8 cellular contexts compared by ENCODE assay signal in genomic region chr7:116180302-116180701, GRCh38. TPM values are rescaled to one million over a fixed set of nuclear protein-coding genes. Genes with fewer than 3 reads are reported as not detected.
DNase-seq lines count a peak whose midpoint lies in the region; ATAC-seq and TF ChIP-seq lines count a peak whose summit lies in the region.

No MANE protein-coding gene starts in this region.

- H3K9me3 ChIP-seq in PC-3 (ENCODE audit: low read length), result no peaks in the 10 kb centered on the region
- H3K9me3 ChIP-seq in right lobe of liver, result no peaks in the 10 kb centered on the region

- CTCF ChIA-PET in PC-3 (lab: Charles Lee), result interaction anchor here (0.6 to 1.2 kb wide), 13 partner anchors 15 to 630 kb away, joined by 3 to 16 read pairs (median 5); partner anchors contain the start of gene TES

- no peak overlapping the region for H3K27ac Mint-ChIP-seq in central memory CD8-positive, alpha-beta T cell (ENCODE audit: low read depth)

- no peaks in the 10 kb centered on the region for H3K9me2 ChIP-seq in PC-3 (replicated peaks; ENCODE audit: low read length)

- no peaks in the 10 kb centered on the region for H3K36me3 Mint-ChIP-seq in central memory CD8-positive, alpha-beta T cell (ENCODE audit: insufficient read depth)

- H3K27me3 ChIP-seq in PC-3 (ENCODE audit: low read length) (no peaks in the 10 kb centered on the region), right lobe of liver (no peaks in the 10 kb centered on the region)

- TF ChIP-seq CTCF in PC-3 (conservative IDR thresholded peaks at IDR 0.05; ENCODE audit: low read depth, low read length) (peak; percentile 86), right lobe of liver (IDR thresholded peaks at IDR 0.05) (peak; percentile 68 to 82 (median 76))

- intact Hi-C loops in PC-3 (cut with micrococcal nuclease), result loop anchor here (1.0 kb wide), 3 partner anchors 31 to 56 kb away; no protein-coding TSS in a partner anchor
- intact Hi-C loops in right lobe of liver (cut with DNase I), result loop anchor here (5.0 kb wide), 1 partner anchor 57 kb away; no protein-coding TSS in a partner anchor

- no peak overlapping the region for H3K9ac ChIP-seq in PC-3 (ENCODE audit: low read length)

- peak; percentile 68 for ATAC-seq in GM19324 (IDR thresholded peaks at IDR 0.05; ENCODE audit: low FRiP score, unreplicated experiment)
- peak; percentile 69 for ATAC-seq in HG03196 (IDR thresholded peaks at IDR 0.05; ENCODE audit: unreplicated experiment)
- peak; percentile 76 for ATAC-seq in PC-3
- ATAC-seq in central memory CD8-positive, alpha-beta T cell (replicated peaks; ENCODE audit: extremely low read depth, poor library complexity, severe bottlenecking), result peak; percentile 46
- peak; percentile 72 to 85 (median 77) for ATAC-seq in right lobe of liver

- 29% methylated on average over 2 of the region's 2 CpGs for WGBS in right lobe of liver (ENCODE audit: insufficient coverage, low coverage, low lambda C conversion rate, missing lambda C conversion rate)

- no peaks in the 10 kb centered on the region for H3F3A ChIP-seq in PC-3 (ENCODE audit: low read length, unreplicated experiment)

- no peak overlapping the region for H2AFZ ChIP-seq in PC-3 (ENCODE audit: low read length)

- TF ChIP-seq POLR2A in right lobe of liver (IDR thresholded peaks at IDR 0.05), result no peak

- H3K79me2 ChIP-seq in PC-3 (ENCODE audit: low read length), result no peaks in the 10 kb centered on the region

- no peak overlapping the region for H3K4me3 Mint-ChIP-seq in central memory CD8-positive, alpha-beta T cell

- H3K36me3 ChIP-seq in PC-3 (ENCODE audit: low read depth, low read length) (no peaks in the 10 kb centered on the region; the same call in 1 of the 2 replicates), right lobe of liver (no peaks in the 10 kb centered on the region)

- H3K4me1 Mint-ChIP-seq in central memory CD8-positive, alpha-beta T cell, result peaks cover 7% of the 10 kb centered on the region

- POLR2A ChIA-PET in PC-3 (lab: Charles Lee; ENCODE audit: unreplicated experiment), result interaction anchor here (1.1 kb wide), 1 partner anchor 31 kb away, joined by 9 read pairs; the partner anchor contains the start of gene TES

- no peak overlapping the region for H3K4me3 ChIP-seq in PC-3 (ENCODE audit: low read length)
- no peak overlapping the region for H3K4me3 ChIP-seq in right lobe of liver

- H3K9me3 Mint-ChIP-seq in central memory CD8-positive, alpha-beta T cell, result no peaks in the 10 kb centered on the region

- no TSS peak for BruUV-seq in PC-3 (replicated peaks; lab: Mats Ljungman, UMichigan)

- H4K20me1 ChIP-seq in PC-3 (ENCODE audit: low read length), result no peaks in the 10 kb centered on the region

- H3K27ac ChIP-seq in PC-3 (ENCODE audit: low read length) (no peak overlapping the region), right lobe of liver (no peak overlapping the region)

- H3K4me2 ChIP-seq in PC-3 (ENCODE audit: low read length), result no peak overlapping the region

- DNase-seq in NCI-H2196 (lab: John Stamatoyannopoulos, UW; ENCODE audit: unreplicated experiment), result peak; percentile 27
- DNase-seq in NCI-H2196 treated with DMSO at 0.1 percent for 48 hours (lab: John Stamatoyannopoulos, UW; ENCODE audit: unreplicated experiment), result no peak
- peak; percentile 73 for DNase-seq in PC-3
- peak in 1 of 2 donors; percentile 29 for DNase-seq in central memory CD8-positive, alpha-beta T cell (ENCODE audit: low spot score in 2 of 2)
- no peak for DNase-seq in right lobe of liver
- DNase-seq in amniotic stem cell (lab: John Stamatoyannopoulos, UW), result no peak

- H3K4me1 ChIP-seq in PC-3 (ENCODE audit: insufficient read depth, low read length), result peaks cover 7% of the 10 kb centered on the region; the same call in 1 of the 2 replicates
- H3K4me1 ChIP-seq in right lobe of liver, result no peaks in the 10 kb centered on the region

- no peaks in the 10 kb centered on the region for H3K27me3 Mint-ChIP-seq in central memory CD8-positive, alpha-beta T cell

RNA-seq across cellular contexts. Expression of gene TES, which starts 30.0 kb away (rescaled TPM):
- 120 and 128 TPM in 2 replicates for total RNA-seq in PC-3 (2014; rRNA removed)
- total RNA-seq in right lobe of liver, result 10 to 100 TPM in 3 of 6 experiments, 1 to 10 TPM in 3; 6.0 to 22.3 (median 12.5) TPM

Comparison
In these comparisons a context has a peak if more than half of its experiments do, and no peak if none do; other contexts are left out.
1. DNase-seq: peak in NCI-H2196 (single experiment) and PC-3 (single experiment); none in NCI-H2196 treated with DMSO at 0.1 percent for 48 hours (single experiment), right lobe of liver (0 of 3) and amniotic stem cell (single experiment).
2. Peak in every context shown above with its lines, with median percentiles within 50 percentile points of each other: ATAC-seq.